ENCODE assay signal across 8 cellular contexts in genomic region chr12:49827351-49828099, GRCh38. TPM values are rescaled to one million over a fixed set of nuclear protein-coding genes. Genes with fewer than 3 reads are reported as not detected.
DNase-seq lines count a peak whose midpoint lies in the region; ATAC-seq and TF ChIP-seq lines count a peak whose summit lies in the region.

No MANE protein-coding gene starts in this region.

- H3K27me3 ChIP-seq in ascending aorta: no peaks in the 10 kb centered on the region

- no peak for TF ChIP-seq POLR2A in erythroblast (IDR thresholded peaks at IDR 0.05; ENCODE audit: low read length)

- TF ChIP-seq CTCF in ascending aorta (IDR thresholded peaks at IDR 0.05): no peak

- H3K36me3 ChIP-seq in ascending aorta: peaks cover 2% of the 10 kb centered on the region in 2 donors

- peak; percentile 67 for ATAC-seq in left ventricle myocardium superior

- peak overlapping the region; percentile 91 to 92 for H3K27ac ChIP-seq in ascending aorta

- H3K9me3 ChIP-seq in ascending aorta: no peaks in the 10 kb centered on the region

- H3K4me1 ChIP-seq in ascending aorta: peaks cover 5 to 28% of the 10 kb centered on the region in 2 donors

- intact Hi-C loops in ascending aorta (cut with DNase I): loop anchor here (1.0 to 2.0 kb wide), 3 partner anchors 16 to 87 kb away; partner anchors contain the start of genes BCDIN3D and TMBIM6
- intact Hi-C loops in left ventricle myocardium superior (cut with micrococcal nuclease): no loop called here
- intact Hi-C loops in posterior cingulate gyrus (cut with DNase I): loop anchor here (2.0 kb wide), 1 partner anchor 15 kb away; the partner anchor contains the start of gene BCDIN3D

- peak overlapping the region; percentile 99 for H3K4me3 ChIP-seq in ascending aorta

- DNase-seq in DMS53 (lab: John Stamatoyannopoulos, UW): peak; percentile 71
- DNase-seq in DMS53 treated with DMSO at 0.1 percent for 48 hours (lab: John Stamatoyannopoulos, UW; ENCODE audit: unreplicated experiment): no peak
- DNase-seq in HS-27A (ENCODE audit: low read depth): peak; percentile 66
- peak; percentile 86 for DNase-seq in SK-N-DZ (ENCODE audit: low spot score)
- DNase-seq in ascending aorta (ENCODE audit: low spot score in 2 of 2): peak in 1 of 2 donors; percentile 78
- DNase-seq in left ventricle myocardium superior: peak; percentile 87
- DNase-seq in posterior cingulate gyrus: peak; percentile 62 to 95 (median 71)
- no peak for DNase-seq in erythroblast (lab: John Stamatoyannopoulos, UW)

RNA-seq across cellular contexts. Expression of gene NCKAP5L, which starts 0.7 kb away (rescaled TPM):
- polyA plus RNA-seq in SK-N-DZ (2014; cell fraction: cytosol; rRNA removed): 10.8 and 11.1 TPM in 2 replicates
- polyA plus RNA-seq in SK-N-DZ (2014; cell fraction: nucleus; rRNA removed): 15.1 and 16.3 TPM in 2 replicates
- total RNA-seq in ascending aorta (33.4 TPM), left ventricle myocardium superior (32.3 TPM)

RNA-seq across cellular contexts. Expression of gene BCDIN3D, which starts 15.4 kb away (rescaled TPM):
- 4.4 and 5.3 TPM in 2 replicates for polyA plus RNA-seq in SK-N-DZ (2014; cell fraction: cytosol; rRNA removed)
- 2.6 and 4.6 TPM in 2 replicates for polyA plus RNA-seq in SK-N-DZ (2014; cell fraction: nucleus; rRNA removed)
- total RNA-seq in ascending aorta (2.6 TPM), left ventricle myocardium superior (2.7 TPM)

Comparison
In these comparisons a context has a peak if more than half of its experiments do, and no peak if none do; other contexts are left out.
1. DNase-seq: peak in DMS53 (single experiment), HS-27A (single experiment), SK-N-DZ (single experiment), left ventricle myocardium superior (single experiment) and posterior cingulate gyrus (10 of 10); none in DMS53 treated with DMSO at 0.1 percent for 48 hours (single experiment) and erythroblast (0 of 2).